ENCODE assay signal across 14 cellular contexts in genomic region chr5:134029156-134029555, GRCh38. TPM values are rescaled to one million over a fixed set of nuclear protein-coding genes. Genes with fewer than 3 reads are reported as not detected.
A peak's percentile ranks its signal among the peaks of the same experiment; 100 is the strongest.
DNase-seq lines count a peak whose midpoint lies in the region; FAIRE-seq and TF ChIP-seq lines count a peak whose summit lies in the region.
"Had no signal": no experiment of that assay in that cellular context is flagged by ENCODE, and none has a peak within 500 bp of the region (broad histone marks: within the 10 kb centered on the region; RNA-seq: fewer than 3 reads in every experiment).

No MANE protein-coding gene starts in this region.

- H3K23ac ChIP-seq in mesenchymal stem cell (ENCODE audit: low read length in 2 of 2) = no peak overlapping the region

- H3K4me1 ChIP-seq in mesenchymal stem cell (ENCODE audit: control insufficient read depth, insufficient read depth, low read depth, low read length) = peaks cover 4% of the 10 kb centered on the region
- no peaks in the 10 kb centered on the region for H3K4me1 ChIP-seq in testis
- H3K4me1 ChIP-seq in ovary (ENCODE audit: insufficient read depth) = no peaks in the 10 kb centered on the region
- H3K4me1 ChIP-seq: vagina had no signal

- H3K4me3 Mint-ChIP-seq in osteocyte (ENCODE audit: unreplicated experiment) = no peak overlapping the region
- H3K4me3 Mint-ChIP-seq: activated naive CD4-positive, alpha-beta T cell treated with anti-CD3 and anti-CD28 coated beads for 36 hours had no signal

- DNase-seq in Daoy (ENCODE audit: low read depth) = peak; percentile 80
- DNase-seq in MV-4-11 (lab: John Stamatoyannopoulos, UW) = peak; percentile 56
- DNase-seq in cardiac fibroblast (ENCODE audit: low read depth in 2 of 2) = peak; percentile 71 to 97
- peak; percentile 84 for DNase-seq in mesenchymal stem cell
- DNase-seq in testis = no peak
- DNase-seq in ovary = no peak
- no peak for DNase-seq in GM12891 (ENCODE audit: insufficient read length, low spot score)
- no peak for DNase-seq in osteocyte (ENCODE audit: extremely low spot score, unreplicated experiment)
- DNase-seq: activated CD4-positive, alpha-beta T cell treated with anti-CD3 and anti-CD28 coated beads, Interleukin-2, amount 50 U/mL, for 4 hours; activated naive CD4-positive, alpha-beta T cell treated with anti-CD3 and anti-CD28 coated beads for 36 hours; MM.1S; NCI-H446 had no signal

- no peaks in the 10 kb centered on the region for H3K4me1 Mint-ChIP-seq in osteocyte (ENCODE audit: unreplicated experiment)

- H3K9me3 Mint-ChIP-seq in osteocyte (ENCODE audit: unreplicated experiment) = no peaks in the 10 kb centered on the region
- H3K9me3 Mint-ChIP-seq: activated naive CD4-positive, alpha-beta T cell treated with anti-CD3 and anti-CD28 coated beads for 36 hours had no signal

- no peak overlapping the region for H2BK15ac ChIP-seq in mesenchymal stem cell (ENCODE audit: low read depth, poor library complexity, severe bottlenecking)

- H3K4me3 ChIP-seq in cardiac fibroblast (replicated peaks in 1 of 2; ENCODE audit: low read depth in 2 of 2, low read length in 2 of 2) = no peak overlapping the region
- H3K4me3 ChIP-seq in mesenchymal stem cell (ENCODE audit: insufficient read depth in 1 of 2, low read depth in 1 of 2, low read length in 2 of 2) = no peak overlapping the region
- no peak overlapping the region for H3K4me3 ChIP-seq in testis
- H3K4me3 ChIP-seq in ovary = no peak overlapping the region
- H3K4me3 ChIP-seq: SK-N-MC, vagina had no signal

- no peak overlapping the region for H2AK5ac ChIP-seq in mesenchymal stem cell (ENCODE audit: low read length, severe bottlenecking)

- no peak overlapping the region for H2BK120ac ChIP-seq in mesenchymal stem cell (ENCODE audit: low read depth, low read length)

- no peak overlapping the region for H3K27ac ChIP-seq in mesenchymal stem cell (ENCODE audit: low read length, poor library complexity, severe bottlenecking)
- H3K27ac ChIP-seq in testis = no peak overlapping the region
- H3K27ac ChIP-seq in ovary = no peak overlapping the region
- H3K27ac ChIP-seq: SK-N-MC, vagina had no signal

- no peak overlapping the region for H3K4me2 ChIP-seq in mesenchymal stem cell (ENCODE audit: low read length, poor library complexity, severe bottlenecking)

- FAIRE-seq in GM12891 (lab: Jason Lieb, UNC) = no peak

- H2BK12ac ChIP-seq in mesenchymal stem cell (ENCODE audit: low read length in 2 of 2) = no peak overlapping the region

- intact Hi-C loops in testis (cut with DNase I; ENCODE audit: low total_unique reads) (no loop called here), ovary (cut with DNase I) (no loop called here)

- H3K27ac Mint-ChIP-seq in osteocyte (ENCODE audit: unreplicated experiment) = no peak overlapping the region
- H3K27ac Mint-ChIP-seq: activated naive CD4-positive, alpha-beta T cell treated with anti-CD3 and anti-CD28 coated beads for 36 hours had no signal

- 56% methylated on average over 1 of the region's 2 CpGs for WGBS in mesenchymal stem cell
- WGBS in testis, 2 donors = 94 to 96% methylated on average over 2 of the region's 2 CpGs
- WGBS in ovary, 3 donors = 85 to 88% (median 85%) methylated on average over 2 of the region's 2 CpGs

- no peak for TF ChIP-seq EP300 in ovary (IDR thresholded peaks at IDR 0.05)

- no peak for TF ChIP-seq CTCF in cardiac fibroblast (IDR thresholded peaks at IDR 0.05; ENCODE audit: low read depth, low read length)
- TF ChIP-seq CTCF in testis (IDR thresholded peaks at IDR 0.05) = no peak
- TF ChIP-seq CTCF in ovary (IDR thresholded peaks at IDR 0.05) = no peak
- TF ChIP-seq CTCF in osteocyte (IDR thresholded peaks at IDR 0.05) = no peak

- H3K27me3 ChIP-seq in mesenchymal stem cell (ENCODE audit: control insufficient read depth in 1 of 2, insufficient read depth in 1 of 2, low read length in 2 of 2) (peaks cover 0 to 18% of the 10 kb centered on the region in 2 experiments), testis (no peaks in the 10 kb centered on the region), ovary (no peaks in the 10 kb centered on the region)
- H3K27me3 ChIP-seq: vagina had no signal

- H3K9ac ChIP-seq in mesenchymal stem cell (ENCODE audit: low read length) = peak overlapping the region; percentile 61

- peaks cover 4% of the 10 kb centered on the region for H3K27me3 Mint-ChIP-seq in osteocyte (ENCODE audit: unreplicated experiment)

- H3K79me1 ChIP-seq in mesenchymal stem cell (replicated peaks; ENCODE audit: low read length, poor library complexity, severe bottlenecking) = no peaks in the 10 kb centered on the region

- no peak overlapping the region for H2AFZ ChIP-seq in mesenchymal stem cell (ENCODE audit: low read depth, low read length)

- H3K9me3 ChIP-seq in mesenchymal stem cell (ENCODE audit: control insufficient read depth, low read length) (no peaks in the 10 kb centered on the region), testis (no peaks in the 10 kb centered on the region), ovary (no peaks in the 10 kb centered on the region)
- H3K9me3 ChIP-seq: vagina had no signal

- TF ChIP-seq POLR2A in testis (IDR thresholded peaks at IDR 0.05) = no peak
- no peak for TF ChIP-seq POLR2A in ovary (IDR thresholded peaks at IDR 0.05)
- TF ChIP-seq POLR2A in GM12891 (IDR thresholded peaks at IDR 0.05; ENCODE audit: low read depth, low read length) = no peak

- H3K14ac ChIP-seq in mesenchymal stem cell (ENCODE audit: low read length in 2 of 2) = no peak overlapping the region

- no peak overlapping the region for H3K18ac ChIP-seq in mesenchymal stem cell (ENCODE audit: low read depth in 1 of 2, low read length in 2 of 2)

- H2BK5ac ChIP-seq in mesenchymal stem cell (ENCODE audit: low read depth, low read length, poor library complexity, severe bottlenecking) = no peak overlapping the region

- H3K36me3 Mint-ChIP-seq in osteocyte (ENCODE audit: unreplicated experiment) = no peaks in the 10 kb centered on the region

- H4K91ac ChIP-seq in mesenchymal stem cell (ENCODE audit: low read length) = no peak overlapping the region

- no peak overlapping the region for H4K8ac ChIP-seq in mesenchymal stem cell (ENCODE audit: low read length)

- H3K36me3 ChIP-seq in mesenchymal stem cell (ENCODE audit: control insufficient read depth in 1 of 2, insufficient read depth in 2 of 2, low read depth in 1 of 2, low read length in 2 of 2) (no peaks in the 10 kb centered on the region), testis (ENCODE audit: low read depth, missing control alignments) (no peaks in the 10 kb centered on the region), ovary (no peaks in the 10 kb centered on the region)
- H3K36me3 ChIP-seq: vagina had no signal

- no peak overlapping the region for H3K4ac ChIP-seq in mesenchymal stem cell (ENCODE audit: low read depth in 1 of 2, low read length in 2 of 2)

TF ChIP-seq in GM12891, 5 proteins besides CTCF, POLR2A, EP300 and RAD21:
- TF ChIP-seq TAF1 (IDR thresholded peaks at IDR 0.05; ENCODE audit: low read depth, low read length) (no peak), PAX5 (IDR thresholded peaks at IDR 0.05; ENCODE audit: insufficient read depth, low read length, severe bottlenecking) (no peak), POLR2AphosphoS5 (IDR thresholded peaks at IDR 0.05; ENCODE audit: low read depth, low read length) (no peak), POU2F2 (IDR thresholded peaks at IDR 0.05; ENCODE audit: low read depth, low read length) (no peak), SPI1 (IDR thresholded peaks at IDR 0.05; ENCODE audit: low read depth, low read length) (no peak)

RNA-seq across cellular contexts. Expression of gene VDAC1, which starts 24.4 kb away (rescaled TPM):
- 474 and 499 TPM in 2 replicates for total RNA-seq in Daoy (2014; rRNA removed; shearing (Covaris generic))
- 183 TPM for polyA plus RNA-seq in mesenchymal stem cell (2013, experiment 1 of 2)
- polyA plus RNA-seq in mesenchymal stem cell (2013, experiment 2 of 2) = 184 TPM
- 100 to 1,000 TPM; 127 to 151 TPM for total RNA-seq in testis
- polyA plus RNA-seq in testis (ENCODE audit: insufficient read depth, low read depth, low replicate concordance) = 88.4 TPM
- 10 to 100 TPM; 41.1 to 95.1 (median 89.9) TPM for total RNA-seq in ovary
- 100 to 1,000 TPM in 1 of 2 donors, 10 to 100 TPM in 1; 50.0 to 171 TPM for polyA plus RNA-seq in ovary
- polyA plus RNA-seq in GM12891 (2012; ENCODE audit: low read depth, missing spikeins) = 347 TPM
- 115 and 119 TPM in 2 replicates for total RNA-seq in osteocyte

Comparison
In these comparisons a context has a peak if more than half of its experiments do, and no peak if none do; other contexts are left out.
1. DNase-seq: peak in Daoy (single experiment), MV-4-11 (single experiment), cardiac fibroblast (2 of 2) and mesenchymal stem cell (single experiment); none in testis (single experiment), ovary (0 of 5), GM12891 (single experiment) and osteocyte (single experiment).